11 cellular contexts compared by ENCODE assay signal in the genomic region with DNA sequence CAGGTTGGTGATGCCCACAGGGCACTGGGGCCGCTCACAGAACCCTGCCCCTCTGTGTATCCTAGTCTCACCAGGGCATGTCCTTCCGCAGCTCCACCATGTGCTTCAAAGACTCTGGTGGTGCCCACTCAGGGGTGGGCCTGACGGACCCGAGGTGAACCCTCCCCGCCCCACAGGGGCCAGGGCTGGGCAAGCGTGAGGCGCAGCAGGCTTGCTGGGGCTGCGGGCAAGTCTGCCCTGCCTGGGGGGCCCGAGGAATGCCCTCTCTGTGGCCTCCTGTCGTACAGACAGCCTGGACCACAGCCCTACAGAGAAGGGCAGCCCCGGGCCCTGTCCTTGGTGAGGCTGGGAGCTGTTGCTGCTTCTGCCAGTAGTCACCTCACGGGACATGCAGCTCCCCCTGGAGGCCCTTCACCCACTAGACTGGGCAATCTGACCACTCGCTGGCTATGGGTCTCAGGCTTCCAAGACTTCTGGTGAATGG. TPM values are rescaled to one million over a fixed set of nuclear protein-coding genes. Genes with fewer than 3 reads are reported as not detected.
A peak's percentile ranks its signal among the peaks of the same experiment; 100 is the strongest.
DNase-seq lines count a peak whose midpoint lies in the region; ATAC-seq and TF ChIP-seq lines count a peak whose summit lies in the region.
"Had no signal": no experiment of that assay in that cellular context is flagged by ENCODE, and none has a peak within 500 bp of the region (broad histone marks: within the 10 kb centered on the region; RNA-seq: fewer than 3 reads in every experiment).

No MANE protein-coding gene starts in this region.

- no peak overlapping the region for H3K4me3 Mint-ChIP-seq in type B pancreatic cell
- H3K4me3 Mint-ChIP-seq: T-helper 1 cell treated with Interleukin-12 subunit alpha and Interleukin-12 subunit beta and Interleukin-4 antibody, amounts not matched to agents 30 μg/mL and 1 μg/mL, for 36 hours had no signal

- TF ChIP-seq CTCF in cardiac muscle cell (IDR thresholded peaks at IDR 0.05; ENCODE audit: low read depth, low read length): peak; percentile 43
- peak; percentile 82 for TF ChIP-seq CTCF in WERI-Rb-1 (IDR thresholded peaks at IDR 0.05; ENCODE audit: low read depth, low read length)
- TF ChIP-seq CTCF in type B pancreatic cell (conservative IDR thresholded peaks at IDR 0.05): peak; percentile 45

- intact Hi-C loops in cardiac septum (cut with DNase I) (no loop called here), right cardiac atrium (cut with DNase I) (no loop called here)

- ATAC-seq in right cardiac atrium (peak in 1 of 2 donors; percentile 25), GM18520 (IDR thresholded peaks at IDR 0.05; ENCODE audit: unreplicated experiment) (no peak)

- H3K27me3 Mint-ChIP-seq in type B pancreatic cell: no peaks in the 10 kb centered on the region

- H3K27ac ChIP-seq in cardiac muscle cell (no peak overlapping the region), WERI-Rb-1 (no peak overlapping the region), right cardiac atrium (ENCODE audit: low read length) (no peak overlapping the region)
- H3K27ac ChIP-seq: BLaER1 treated with 17β-estradiol and CSF1 and Interleukin-3, amounts not matched to agents 10 nM and 100 nM had no signal

- DNase-seq in cardiac muscle cell (ENCODE audit: low read depth in 1 of 2, low spot score in 1 of 2) (peak; percentile 30 to 57), cardiac septum (ENCODE audit: low spot score) (no peak), WERI-Rb-1 (peak; percentile 70), right cardiac atrium (peak in 2 of 3 donors; percentile 64 to 74), type B pancreatic cell (ENCODE audit: extremely low spot score, unreplicated experiment) (no peak), T-helper 1 cell (no peak)
- no peak for DNase-seq in NK-92 treated with Interleukin-12 subunit alpha and Interleukin-12 subunit beta, amount 100 ng/mL, for 24 hours (lab: John Stamatoyannopoulos, UW)

- no peaks in the 10 kb centered on the region for H3K9me3 Mint-ChIP-seq in type B pancreatic cell
- H3K9me3 Mint-ChIP-seq: activated T-helper 2 cell treated with anti-CD3 and anti-CD28 coated beads, Interferon-gamma antibody, Interleukin-2, Interleukin-4, amounts not matched to agents 10 μg/mL and 5 μg/mL and 100 μg/mL, durations not matched to agents 14 hours and 24 hours and 36 hours; T-helper 1 cell treated with Interleukin-12 subunit alpha and Interleukin-12 subunit beta and Interleukin-4 antibody, amounts not matched to agents 30 μg/mL and 1 μg/mL, for 36 hours had no signal

- no peaks in the 10 kb centered on the region for H3K36me3 Mint-ChIP-seq in type B pancreatic cell

- no peaks in the 10 kb centered on the region for H3K9me3 ChIP-seq in cardiac muscle cell (ENCODE audit: low read depth)
- H3K9me3 ChIP-seq in WERI-Rb-1 (ENCODE audit: severe bottlenecking): no peaks in the 10 kb centered on the region
- no peaks in the 10 kb centered on the region for H3K9me3 ChIP-seq in right cardiac atrium (ENCODE audit: control insufficient read depth, low read length)
- H3K9me3 ChIP-seq: BLaER1 treated with 17β-estradiol and CSF1 and Interleukin-3, amounts not matched to agents 10 nM and 100 nM had no signal

- H3K4me1 Mint-ChIP-seq in type B pancreatic cell (ENCODE audit: unreplicated experiment): peaks cover 25% of the 10 kb centered on the region

- H3K4me1 ChIP-seq in cardiac muscle cell (ENCODE audit: low read depth) (no peaks in the 10 kb centered on the region), right cardiac atrium (ENCODE audit: control insufficient read depth, insufficient read depth, low read length) (no peaks in the 10 kb centered on the region)

- H3K4me3 ChIP-seq in cardiac muscle cell (no peak overlapping the region), WERI-Rb-1 (ENCODE audit: low read depth, low read length) (no peak overlapping the region), right cardiac atrium (ENCODE audit: low read length) (no peak overlapping the region)
- H3K4me3 ChIP-seq: BLaER1 treated with 17β-estradiol and CSF1 and Interleukin-3, amounts not matched to agents 10 nM and 100 nM had no signal

- H3K27ac Mint-ChIP-seq in type B pancreatic cell: no peak overlapping the region
- H3K27ac Mint-ChIP-seq: activated T-helper 2 cell treated with anti-CD3 and anti-CD28 coated beads, Interferon-gamma antibody, Interleukin-2, Interleukin-4, amounts not matched to agents 10 μg/mL and 5 μg/mL and 100 μg/mL, durations not matched to agents 14 hours and 24 hours and 36 hours; T-helper 1 cell treated with Interleukin-12 subunit alpha and Interleukin-12 subunit beta and Interleukin-4 antibody, amounts not matched to agents 30 μg/mL and 1 μg/mL, for 36 hours had no signal

- H3K36me3 ChIP-seq in cardiac muscle cell: no peaks in the 10 kb centered on the region
- H3K36me3 ChIP-seq in WERI-Rb-1: no peaks in the 10 kb centered on the region

- WGBS in right cardiac atrium: 87% methylated on average over 13 of the region's 13 CpGs

- H3K27me3 ChIP-seq in cardiac muscle cell: no peaks in the 10 kb centered on the region
- H3K27me3 ChIP-seq in WERI-Rb-1 (ENCODE audit: insufficient read depth, low read depth, severe bottlenecking): no peaks in the 10 kb centered on the region
- no peaks in the 10 kb centered on the region for H3K27me3 ChIP-seq in right cardiac atrium (ENCODE audit: control insufficient read depth, insufficient read depth)
- H3K27me3 ChIP-seq: BLaER1 treated with 17β-estradiol and CSF1 and Interleukin-3, amounts not matched to agents 10 nM and 100 nM had no signal

RNA-seq across cellular contexts. Expression of gene TBX1, which starts 40.2 kb away (rescaled TPM):
- 0.12 and 0.35 TPM in 2 replicates for total RNA-seq in cardiac muscle cell
- polyA plus RNA-seq in cardiac muscle cell: 0.71 and 0.84 TPM in 2 replicates
- 0.48 TPM for total RNA-seq in cardiac septum
- 1 to 10 TPM in 1 of 4 donors, under 1 TPM in 3; 0.19 to 1.4 (median 0.78) TPM for total RNA-seq in right cardiac atrium
- 0.88 TPM for polyA plus RNA-seq in right cardiac atrium
- 2.4 and 3.4 TPM in 2 replicates for total RNA-seq in type B pancreatic cell (ENCODE audit: low replicate concordance)

RNA-seq across cellular contexts. Expression of gene GNB1L, which starts 53.9 kb away (rescaled TPM):
- total RNA-seq in cardiac muscle cell (5.3 and 5.5 TPM in 2 replicates), cardiac septum (2.0 TPM), right cardiac atrium (1 to 10 TPM; 2.8 to 4.9 (median 4.0) TPM), type B pancreatic cell (ENCODE audit: low replicate concordance) (7.5 and 7.7 TPM in 2 replicates)
- polyA plus RNA-seq in cardiac muscle cell (3.5 and 9.7 TPM in 2 replicates), right cardiac atrium (2.1 TPM)

RNA-seq across cellular contexts. Expression of gene RTL10, which starts 53.9 kb away (rescaled TPM):
- total RNA-seq in cardiac muscle cell (19.2 and 20.9 TPM in 2 replicates), cardiac septum (6.3 TPM), right cardiac atrium (1 to 10 TPM; 6.8 to 9.9 (median 8.8) TPM), type B pancreatic cell (ENCODE audit: low replicate concordance) (28.8 and 39.1 TPM in 2 replicates)
- polyA plus RNA-seq in cardiac muscle cell (11.9 and 15.7 TPM in 2 replicates), right cardiac atrium (5.8 TPM)

Comparison
In these comparisons a context has a peak if more than half of its experiments do, and no peak if none do; other contexts are left out.
1. DNase-seq: peak in cardiac muscle cell (2 of 2), WERI-Rb-1 (single experiment) and right cardiac atrium (2 of 3); none in cardiac septum (single experiment), type B pancreatic cell (single experiment), NK-92 treated with Interleukin-12 subunit alpha and Interleukin-12 subunit beta, amount 100 ng/mL, for 24 hours (single experiment) and T-helper 1 cell (0 of 5).
2. Peak in every context shown above with its lines, with median percentiles within 50 percentile points of each other: CTCF ChIP-seq.